ENCODE assay signal across 1 cellular context in the genomic region with DNA sequence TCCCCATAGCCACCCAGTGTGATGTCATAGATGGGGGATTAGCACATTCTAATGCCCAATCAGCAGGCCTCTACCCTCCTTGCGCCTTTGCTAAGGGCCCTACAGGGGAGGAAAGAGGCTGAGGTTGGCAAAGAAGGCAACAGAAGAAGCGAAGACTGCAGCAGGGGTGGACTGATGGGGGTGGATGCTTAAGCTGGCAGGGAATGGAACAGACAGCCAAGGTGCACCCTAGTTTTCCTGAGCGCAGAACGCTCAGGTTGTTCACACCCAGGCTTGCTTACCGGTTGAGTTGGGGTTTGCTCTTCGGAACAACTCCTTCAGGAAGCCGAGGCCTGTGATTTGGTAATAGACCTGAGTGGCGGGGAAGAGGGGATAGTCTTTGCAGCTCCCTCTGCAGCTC.
A peak's percentile ranks its signal among the peaks of the same experiment; 100 is the strongest.
TF ChIP-seq lines count a peak whose summit lies in the region.

No MANE protein-coding gene starts in this region.

TF ChIP-seq in K562, 482 proteins besides CTCF, POLR2A, EP300 and RAD21:
- TF ChIP-seq CREB1 (IDR thresholded peaks at IDR 0.05) = no peak
- TF ChIP-seq CREB1 (CRISPR knock-in tag; IDR thresholded peaks at IDR 0.05) = no peak
- TF ChIP-seq POLR2AphosphoS5 (IDR thresholded peaks at IDR 0.05; ENCODE audit: control insufficient read depth, insufficient read depth, low read depth, low read length) = 0 out of 2 replicates have a peak, but pooled peaks have one; percentile 4
- TF ChIP-seq ZNF134 (CRISPR knock-in tag; conservative IDR thresholded peaks at IDR 0.05) = no peak
- no peak for TF ChIP-seq ATF3 (IDR thresholded peaks at IDR 0.05)
- TF ChIP-seq ATF3 (CRISPR knock-in tag; conservative IDR thresholded peaks at IDR 0.05) = no peak
- no peak for TF ChIP-seq HES1 (IDR thresholded peaks at IDR 0.05; ENCODE audit: low read depth)
